Comparison of ENCODE assay signal across 26 cellular contexts in genomic region chr11:119158467-119158866, GRCh38. TPM values are rescaled to one million over a fixed set of nuclear protein-coding genes. Genes with fewer than 3 reads are reported as not detected.
DNase-seq lines count a peak whose midpoint lies in the region; ATAC-seq, FAIRE-seq and TF ChIP-seq lines count a peak whose summit lies in the region.
"Had no signal": no experiment of that assay in that cellular context is flagged by ENCODE, and none has a peak within 500 bp of the region (broad histone marks: within the 10 kb centered on the region; RNA-seq: fewer than 3 reads in every experiment).

No MANE protein-coding gene starts in this region.

- no peaks in the 10 kb centered on the region for H3K9me3 Mint-ChIP-seq in chondrocyte (ENCODE audit: low read depth)
- H3K9me3 Mint-ChIP-seq: CD4-positive, alpha-beta memory T cell; CD4-positive, CD25-positive, alpha-beta regulatory T cell had no signal

- FAIRE-seq in HTR-8/SVneo (lab: Jason Lieb, UNC) = peak; percentile 26
- FAIRE-seq: A204.1, D721Med, G401.6, GM12891, GM19239 had no signal

- no peak overlapping the region for H3K27ac Mint-ChIP-seq in chondrocyte (ENCODE audit: unreplicated experiment)
- H3K27ac Mint-ChIP-seq: CD4-positive, CD25-positive, alpha-beta regulatory T cell; CD8-positive, alpha-beta memory T cell had no signal

- H2AFZ ChIP-seq in osteoblast (ENCODE audit: low read length) = no peak overlapping the region

- H3K36me3 ChIP-seq in osteoblast (ENCODE audit: insufficient read depth, low read length) (no peaks in the 10 kb centered on the region), ovary (no peaks in the 10 kb centered on the region)
- H3K36me3 ChIP-seq: BE2C, BLaER1 had no signal

- H3K4me3 Mint-ChIP-seq in chondrocyte (ENCODE audit: unreplicated experiment) = no peak overlapping the region
- H3K4me3 Mint-ChIP-seq: CD14-positive monocyte; CD4-positive, alpha-beta memory T cell; CD4-positive, CD25-positive, alpha-beta regulatory T cell; CD8-positive, alpha-beta memory T cell had no signal

- TF ChIP-seq EP300 in ovary (IDR thresholded peaks at IDR 0.05) = no peak

- no peak overlapping the region for H3K4me2 ChIP-seq in osteoblast (ENCODE audit: insufficient read depth, low read length)
- H3K4me2 ChIP-seq: BLaER1 had no signal

- H3K27me3 Mint-ChIP-seq in chondrocyte (ENCODE audit: low read depth) = no peaks in the 10 kb centered on the region

- H3K9me3 ChIP-seq in osteoblast (ENCODE audit: low read depth, low read length) (no peaks in the 10 kb centered on the region), ovary (no peaks in the 10 kb centered on the region)
- H3K9me3 ChIP-seq: BE2C, BLaER1, Caco-2 had no signal

- no peak for ATAC-seq in GM21723 (IDR thresholded peaks at IDR 0.05; ENCODE audit: unreplicated experiment)

- no peak for TF ChIP-seq CTCF in chondrocyte (IDR thresholded peaks at IDR 0.05)
- no peak for TF ChIP-seq CTCF in osteoblast (IDR thresholded peaks at IDR 0.05; ENCODE audit: extremely low read depth, low read depth, low read length)
- no peak for TF ChIP-seq CTCF in ovary (IDR thresholded peaks at IDR 0.05)

- WGBS in ovary, 3 donors = 91 to 93% (median 92%) methylated on average over 13 of the region's 13 CpGs

- no peaks in the 10 kb centered on the region for H3K36me3 Mint-ChIP-seq in chondrocyte (ENCODE audit: low read depth)
- H3K36me3 Mint-ChIP-seq: CD14-positive monocyte; CD4-positive, alpha-beta memory T cell; CD8-positive, alpha-beta memory T cell had no signal

- H3K4me3 ChIP-seq in osteoblast (ENCODE audit: insufficient read depth, low read length) = no peak overlapping the region
- no peak overlapping the region for H3K4me3 ChIP-seq in ovary
- H3K4me3 ChIP-seq: BLaER1 had no signal

- no peaks in the 10 kb centered on the region for H3K79me2 ChIP-seq in osteoblast (ENCODE audit: insufficient read depth, low read length)

- DNase-seq in HTR-8/SVneo (ENCODE audit: insufficient read length, low spot score) (no peak), chondrocyte (ENCODE audit: low spot score) (peak; percentile 75), osteoblast (ENCODE audit: insufficient read length, low spot score, missing footprints) (peak; percentile 59), COLO668 (lab: John Stamatoyannopoulos, UW; ENCODE audit: unreplicated experiment) (no peak), ovary (no peak)
- DNase-seq: 8988T; ACHN; BE2C; C1 segment of cervical spinal cord; Caco-2; Calu3; CD4-positive, alpha-beta memory T cell; CD4-positive, CD25-positive, alpha-beta regulatory T cell; CD8-positive, alpha-beta memory T cell; DMS79 treated with DMSO at 0.1 percent for 48 hours; GF-D8 had no signal

- H4K20me1 ChIP-seq in osteoblast (ENCODE audit: insufficient read depth, low read length) = no peaks in the 10 kb centered on the region
- H4K20me1 ChIP-seq: BLaER1 had no signal

- H3K27ac ChIP-seq in osteoblast (ENCODE audit: low read depth, low read length) (no peak overlapping the region), ovary (no peak overlapping the region)
- H3K27ac ChIP-seq: BLaER1 had no signal

- intact Hi-C loops in ovary (cut with DNase I) = no loop called here

- H3K4me1 ChIP-seq in osteoblast (ENCODE audit: insufficient read depth, low read length) = no peaks in the 10 kb centered on the region
- H3K4me1 ChIP-seq in ovary (ENCODE audit: insufficient read depth) = no peaks in the 10 kb centered on the region
- H3K4me1 ChIP-seq: Caco-2 had no signal

- no peaks in the 10 kb centered on the region for H3K4me1 Mint-ChIP-seq in chondrocyte (ENCODE audit: low read depth)
- H3K4me1 Mint-ChIP-seq: CD8-positive, alpha-beta memory T cell had no signal

- H3K27me3 ChIP-seq in osteoblast (ENCODE audit: insufficient read depth, low read length) (peaks cover 15% of the 10 kb centered on the region), ovary (no peaks in the 10 kb centered on the region)
- H3K27me3 ChIP-seq: BE2C, BLaER1 had no signal

- no peak for TF ChIP-seq POLR2A in ovary (IDR thresholded peaks at IDR 0.05)

RNA-seq across cellular contexts. Expression of gene ABCG4, which starts 9.6 kb away (rescaled TPM):
- total RNA-seq in chondrocyte (0.80 to 2.5 TPM (median 2.0 TPM) in 3 replicates), osteoblast (under 0.01 TPM in 1 of 2 replicates, not detected in the other), ovary (under 1 TPM in 4 of 7 donors, not detected in 3; 0.10 to 0.80 (median 0.32) TPM)
- polyA plus RNA-seq in ovary = 1 to 10 TPM in 1 of 2 donors, under 1 TPM in 1; 0.06 to 1.3 TPM
- total RNA-seq: A673; Calu3; CD4-positive, CD25-positive, alpha-beta regulatory T cell had no signal
- polyA plus RNA-seq: CD14-positive monocyte; CD4-positive, alpha-beta memory T cell; CD4-positive, CD25-positive, alpha-beta regulatory T cell; CD8-positive, alpha-beta memory T cell had no signal

RNA-seq across cellular contexts. Expression of gene NLRX1, which starts 10.1 kb away (rescaled TPM):
- total RNA-seq in chondrocyte (13.0 to 20.1 TPM (median 19.2 TPM) in 3 replicates), osteoblast (24.2 and 29.7 TPM in 2 replicates), ovary (10 to 100 TPM in 3 of 7 donors, 1 to 10 TPM in 4; 4.4 to 13.4 (median 9.4) TPM)
- polyA plus RNA-seq in ovary = 1 to 10 TPM; 3.1 to 6.1 TPM

RNA-seq across cellular contexts. Expression of gene NHERF4, which starts 26.8 kb away (rescaled TPM):
- total RNA-seq in chondrocyte (not detected in 3 replicates), osteoblast (not detected in 2 replicates), ovary (10 to 100 TPM in 1 of 7 donors, 1 to 10 TPM in 1, under 1 TPM in 3, not detected in 2; 0.32 to 27.5 (median 0.95) TPM)
- polyA plus RNA-seq in ovary = under 1 TPM in 1 of 2 donors, not detected in 1; 0.11 TPM
- total RNA-seq: A673; Calu3; CD4-positive, CD25-positive, alpha-beta regulatory T cell had no signal
- polyA plus RNA-seq: AG04450; CD4-positive, alpha-beta memory T cell; CD4-positive, CD25-positive, alpha-beta regulatory T cell; CD8-positive, alpha-beta memory T cell had no signal

RNA-seq across cellular contexts. Expression of gene HINFP, which starts 37.1 kb away (rescaled TPM):
- 16.9 to 22.9 TPM (median 21.9 TPM) in 3 replicates for total RNA-seq in chondrocyte
- 20.6 and 22.8 TPM in 2 replicates for total RNA-seq in osteoblast
- 10 to 100 TPM; 15.2 to 27.9 (median 22.8) TPM for total RNA-seq in ovary
- 10 to 100 TPM; 17.5 to 20.4 TPM for polyA plus RNA-seq in ovary

RNA-seq across cellular contexts. Expression of gene CBL, which starts 47.7 kb away (rescaled TPM):
- total RNA-seq in chondrocyte = 17.8 to 25.8 TPM (median 25.5 TPM) in 3 replicates
- 9.0 and 9.7 TPM in 2 replicates for total RNA-seq in osteoblast
- 10 to 100 TPM in 5 of 7 donors, 1 to 10 TPM in 2; 7.6 to 17.9 (median 13.4) TPM for total RNA-seq in ovary
- polyA plus RNA-seq in ovary = 10 to 100 TPM in 1 of 2 donors, 1 to 10 TPM in 1; 3.6 to 12.3 TPM

Comparison
In these comparisons a context has a peak if more than half of its experiments do, and no peak if none do; other contexts are left out.
1. DNase-seq: peak in chondrocyte (single experiment) and osteoblast (single experiment); none in HTR-8/SVneo (single experiment), COLO668 (single experiment) and ovary (0 of 5).